8 cellular contexts compared by ENCODE assay signal in the genomic region with DNA sequence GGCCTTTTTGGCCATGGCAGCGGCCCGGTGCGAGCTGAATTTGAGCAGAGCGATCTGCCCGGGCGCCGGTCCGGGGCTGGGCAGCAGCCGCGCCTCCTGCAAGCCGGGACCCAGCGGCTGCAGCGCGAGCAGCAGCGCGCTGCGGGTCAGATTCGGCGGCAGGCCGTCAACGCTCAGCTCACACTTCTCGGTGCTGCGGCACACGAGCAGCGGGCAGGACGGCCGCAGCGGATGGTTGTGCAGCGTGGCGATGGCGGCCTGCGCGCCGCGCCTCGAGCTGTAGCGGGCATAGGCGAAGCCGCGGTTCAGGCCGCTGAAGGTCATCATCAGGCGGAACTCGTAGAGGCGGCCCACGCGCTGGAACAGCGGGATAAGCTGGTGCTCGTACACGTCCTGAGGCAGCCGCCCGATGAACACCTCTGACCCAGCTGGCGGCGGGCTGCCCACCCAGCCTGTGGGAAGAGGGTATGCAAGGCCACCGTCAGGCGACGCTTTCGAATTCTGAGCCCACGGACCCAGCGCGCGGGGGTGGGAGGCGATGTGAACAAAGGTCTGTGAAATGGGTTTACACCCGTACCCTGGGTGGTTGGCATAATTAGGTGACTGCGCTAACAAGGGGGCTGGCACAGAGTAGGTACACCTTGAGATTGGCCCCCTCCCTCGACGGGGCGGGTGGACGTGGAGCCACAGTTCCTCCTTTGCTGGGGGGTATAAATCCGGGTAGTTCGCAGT. TPM values are rescaled to one million over a fixed set of nuclear protein-coding genes. Genes with fewer than 3 reads are reported as not detected.
DNase-seq lines count a peak whose midpoint lies in the region; ATAC-seq and TF ChIP-seq lines count a peak whose summit lies in the region.
"Had no signal": no experiment of that assay in that cellular context is flagged by ENCODE, and none has a peak within 500 bp of the region (broad histone marks: within the 10 kb centered on the region; RNA-seq: fewer than 3 reads in every experiment).

No MANE protein-coding gene starts in this region.

- peaks cover 3% of the 10 kb centered on the region for H3K79me2 ChIP-seq in fibroblast of lung (ENCODE audit: control insufficient read depth, insufficient read depth, low read length)

- DNase-seq in ELF-1 (ENCODE audit: low read depth, low spot score) (peak; percentile 63), MG63 (peak; percentile 23), fibroblast of lung (ENCODE audit: low read depth in 2 of 2) (peak in 1 of 2 donors; percentile 9), omental fat pad (ENCODE audit: low spot score) (no peak), NAMALWA (ENCODE audit: low spot score) (no peak), NCI-H748 (lab: John Stamatoyannopoulos, UW; ENCODE audit: unreplicated experiment) (no peak)

- H3K27ac ChIP-seq in fibroblast of lung (ENCODE audit: insufficient read depth, low read length) = no peak overlapping the region
- H3K27ac ChIP-seq: HL-60 had no signal

- H3K9me3 ChIP-seq in MG63 (no peaks in the 10 kb centered on the region), fibroblast of lung (ENCODE audit: control insufficient read depth, insufficient read depth, low read depth, low read length) (no peaks in the 10 kb centered on the region)

- no peaks in the 10 kb centered on the region for H4K20me1 ChIP-seq in fibroblast of lung (ENCODE audit: control insufficient read depth, extremely low read depth, insufficient read depth, low read length)

- H3K9ac ChIP-seq in fibroblast of lung (ENCODE audit: insufficient read depth, low read length) = no peak overlapping the region

- no peaks in the 10 kb centered on the region for H3K4me1 ChIP-seq in fibroblast of lung (ENCODE audit: control insufficient read depth, extremely low read depth, insufficient read depth, low read length)

- peak overlapping the region; percentile 44 for H3K4me2 ChIP-seq in fibroblast of lung (ENCODE audit: extremely low read depth, insufficient read depth, low read length)

- no peak overlapping the region for H2AFZ ChIP-seq in fibroblast of lung (ENCODE audit: low read length)

- peaks cover 86% of the 10 kb centered on the region for H3K36me3 ChIP-seq in MG63
- peaks cover 27% of the 10 kb centered on the region for H3K36me3 ChIP-seq in fibroblast of lung (ENCODE audit: control insufficient read depth, insufficient read depth, low read length)

- peak; percentile 34 for ATAC-seq in omental fat pad (ENCODE audit: low FRiP score)
- ATAC-seq in GM19023 (IDR thresholded peaks at IDR 0.05; ENCODE audit: unreplicated experiment) = no peak

- H3K27me3 ChIP-seq in MG63 = no peaks in the 10 kb centered on the region
- H3K27me3 ChIP-seq in fibroblast of lung (ENCODE audit: control insufficient read depth, insufficient read depth, low read length) = no peaks in the 10 kb centered on the region

- TF ChIP-seq CTCF in fibroblast of lung (conservative IDR thresholded peaks at IDR 0.05 in 1 of 2, IDR thresholded peaks at IDR 0.05 in 1 of 2; ENCODE audit: low read depth in 1 of 2, low read length in 2 of 2) (no peak), omental fat pad (IDR thresholded peaks at IDR 0.05) (no peak)

- H3K4me3 ChIP-seq in MG63 (no peak overlapping the region), fibroblast of lung (replicated peaks in 1 of 4; ENCODE audit: control extremely low read depth in 1 of 4, insufficient read depth in 1 of 4, low read depth in 3 of 4, low read length in 4 of 4) (no peak overlapping the region)

RNA-seq across cellular contexts. Expression of a gene that starts 0.8 kb away (rescaled TPM):
- 0.94 TPM in 1 of 2 replicates, not detected in the other for total RNA-seq in MG63 (2014; rRNA removed; shearing (Covaris generic); ENCODE audit: low replicate concordance)
- under 0.01 and 0.33 TPM in 2 replicates for total RNA-seq in fibroblast of lung
- 0.15 and 0.21 TPM in 2 replicates for polyA plus RNA-seq in fibroblast of lung
- not detected in 2 replicates for polyA plus RNA-seq in fibroblast of lung (2012)
- polyA minus RNA-seq in fibroblast of lung (ENCODE audit: low replicate concordance) = not detected in 2 replicates
- 1 to 10 TPM in 2 of 4 donors, under 1 TPM in 2; 0.84 to 2.5 (median 1.3) TPM for total RNA-seq in omental fat pad

RNA-seq across cellular contexts. Expression of a gene that starts 7.9 kb away (rescaled TPM):
- 28.8 and 38.9 TPM in 2 replicates for total RNA-seq in MG63 (2014; rRNA removed; shearing (Covaris generic); ENCODE audit: low replicate concordance)
- total RNA-seq in fibroblast of lung (25.2 and 28.4 TPM in 2 replicates), omental fat pad (10 to 100 TPM; 21.2 to 29.9 (median 25.2) TPM)
- polyA plus RNA-seq in fibroblast of lung = 18.8 and 22.1 TPM in 2 replicates
- 13.9 and 16.1 TPM in 2 replicates for polyA plus RNA-seq in fibroblast of lung (2012)
- polyA minus RNA-seq in fibroblast of lung (ENCODE audit: low replicate concordance) = 14.6 and 27.7 TPM in 2 replicates

RNA-seq across cellular contexts. Expression of a gene that starts 18.5 kb away (rescaled TPM):
- total RNA-seq in MG63 (2014; rRNA removed; shearing (Covaris generic); ENCODE audit: low replicate concordance) = 96.9 and 116 TPM in 2 replicates
- total RNA-seq in fibroblast of lung (51.9 and 53.2 TPM in 2 replicates), omental fat pad (10 to 100 TPM; 49.6 to 76.6 (median 58.8) TPM)
- 85.8 and 110 TPM in 2 replicates for polyA plus RNA-seq in fibroblast of lung
- 79.5 and 102 TPM in 2 replicates for polyA plus RNA-seq in fibroblast of lung (2012)
- polyA minus RNA-seq in fibroblast of lung (ENCODE audit: low replicate concordance) = 42.3 and 44.5 TPM in 2 replicates

RNA-seq across cellular contexts. Expression of a gene that starts 18.6 kb away (rescaled TPM):
- 41.8 and 50.1 TPM in 2 replicates for total RNA-seq in MG63 (2014; rRNA removed; shearing (Covaris generic); ENCODE audit: low replicate concordance)
- total RNA-seq in fibroblast of lung = 26.2 and 30.1 TPM in 2 replicates
- polyA plus RNA-seq in fibroblast of lung = 27.1 and 27.8 TPM in 2 replicates
- 18.9 and 22.3 TPM in 2 replicates for polyA plus RNA-seq in fibroblast of lung (2012)
- 8.8 and 14.7 TPM in 2 replicates for polyA minus RNA-seq in fibroblast of lung (ENCODE audit: low replicate concordance)
- total RNA-seq in omental fat pad = 10 to 100 TPM; 11.9 to 30.9 (median 20.6) TPM

RNA-seq across cellular contexts. Expression of a gene that starts 25.0 kb away (rescaled TPM):
- 53.6 and 96.7 TPM in 2 replicates for total RNA-seq in MG63 (2014; rRNA removed; shearing (Covaris generic); ENCODE audit: low replicate concordance)
- total RNA-seq in fibroblast of lung = 96.6 and 96.9 TPM in 2 replicates
- 155 and 170 TPM in 2 replicates for polyA plus RNA-seq in fibroblast of lung
- 90.5 and 97.8 TPM in 2 replicates for polyA plus RNA-seq in fibroblast of lung (2012)
- 17.9 and 24.9 TPM in 2 replicates for polyA minus RNA-seq in fibroblast of lung (ENCODE audit: low replicate concordance)
- total RNA-seq in omental fat pad = 100 to 1,000 TPM in 2 of 4 donors, 10 to 100 TPM in 2; 76.0 to 129 (median 105) TPM

Comparison
In these comparisons a context has a peak if more than half of its experiments do, and no peak if none do; other contexts are left out.
1. DNase-seq: peak in ELF-1 (single experiment) and MG63 (single experiment); none in omental fat pad (single experiment), NAMALWA (single experiment) and NCI-H748 (single experiment).